In genomic region chr22:30371981-30372380, GRCh38 we compare ENCODE assay signal across 20 cellular contexts.
"Had no signal": no experiment of that assay in that cellular context is flagged by ENCODE, and none has a peak within 500 bp of the region (broad histone marks: within the 10 kb centered on the region; RNA-seq: fewer than 3 reads in every experiment).

No MANE protein-coding gene starts in this region.

- H3K27ac ChIP-seq: adrenal gland, gastrocnemius medialis, pancreas, stomach, thoracic aorta had no signal

- H3K27me3 ChIP-seq: adrenal gland, gastrocnemius medialis, heart right ventricle, pancreas, stomach had no signal

- ATAC-seq: gastrocnemius medialis, heart right ventricle, left ventricle myocardium superior had no signal

- FAIRE-seq: colon, pancreas, TTC549 had no signal

- H3K4me1 Mint-ChIP-seq: activated CD4-positive, alpha-beta T cell treated with anti-CD3 and anti-CD28 coated beads, Interleukin-2, amount 10 ng/mL, durations not matched to agents 7 days and 5 days; activated naive CD4-positive, alpha-beta T cell treated with anti-CD3 and anti-CD28 coated beads, Interleukin-2, amount 10 ng/mL, durations not matched to agents 7 days and 5 days had no signal

- H3K9me3 ChIP-seq: adrenal gland, gastrocnemius medialis, heart right ventricle, pancreas, stomach, thoracic aorta had no signal

- H3K27ac Mint-ChIP-seq: activated CD4-positive, alpha-beta T cell treated with anti-CD3 and anti-CD28 coated beads, Interleukin-2, amount 10 ng/mL, durations not matched to agents 7 days and 5 days; activated naive CD4-positive, alpha-beta T cell treated with anti-CD3 and anti-CD28 coated beads, Interleukin-2, amount 10 ng/mL, durations not matched to agents 7 days and 5 days; activated T-helper 2 cell treated with anti-CD3 and anti-CD28 coated beads, Interferon-gamma antibody, Interleukin-2, Interleukin-4, amounts not matched to agents 10 μg/mL and 5 μg/mL and 100 μg/mL, durations not matched to agents 14 hours and 24 hours and 36 hours; nephron progenitor cell had no signal

- DNase-seq: activated CD4-positive, alpha-beta T cell treated with anti-CD3 and anti-CD28 coated beads, Interleukin-2, amount 10 ng/mL, durations not matched to agents 7 days and 5 days; activated CD4-positive, CD25-positive, alpha-beta regulatory T cell; activated naive CD4-positive, alpha-beta T cell treated with anti-CD3 and anti-CD28 coated beads, Interleukin-2, amount 10 ng/mL, durations not matched to agents 7 days and 5 days; activated T-cell treated with anti-CD3 and anti-CD28 coated beads for 4 hours; adrenal gland; effector CD8-positive, alpha-beta T cell; gastrocnemius medialis; heart right ventricle; islet precursor cell; left ventricle myocardium superior; mesendoderm; nephron progenitor cell; pancreas; stimulated activated CD4-positive, alpha-beta T cell treated with anti-CD3 and anti-CD28 coated beads, Interleukin-4, amount 100 ng/mL, for 1 hour; stimulated activated CD8-positive, alpha-beta memory T cell treated with anti-CD3 and anti-CD28 coated beads, Interleukin-4, amount 100 ng/mL, for 48 hours; stomach had no signal

- H3K27me3 Mint-ChIP-seq: activated CD4-positive, alpha-beta T cell treated with anti-CD3 and anti-CD28 coated beads, Interleukin-2, amount 10 ng/mL, durations not matched to agents 7 days and 5 days; activated naive CD4-positive, alpha-beta T cell treated with anti-CD3 and anti-CD28 coated beads, Interleukin-2, amount 10 ng/mL, durations not matched to agents 7 days and 5 days had no signal

- H3K36me3 ChIP-seq: adrenal gland, gastrocnemius medialis, pancreas, thoracic aorta had no signal

- H3K4me1 ChIP-seq: gastrocnemius medialis, pancreas had no signal

- H3K9me3 Mint-ChIP-seq: activated CD4-positive, alpha-beta T cell treated with anti-CD3 and anti-CD28 coated beads, Interleukin-2, amount 10 ng/mL, durations not matched to agents 7 days and 5 days; activated naive CD4-positive, alpha-beta T cell treated with anti-CD3 and anti-CD28 coated beads, Interleukin-2, amount 10 ng/mL, durations not matched to agents 7 days and 5 days; activated T-helper 2 cell treated with anti-CD3 and anti-CD28 coated beads, Interferon-gamma antibody, Interleukin-2, Interleukin-4, amounts not matched to agents 10 μg/mL and 5 μg/mL and 100 μg/mL, durations not matched to agents 14 hours and 24 hours and 36 hours; nephron progenitor cell had no signal

- H3K4me3 Mint-ChIP-seq: activated CD4-positive, alpha-beta T cell treated with anti-CD3 and anti-CD28 coated beads, Interleukin-2, amount 10 ng/mL, durations not matched to agents 7 days and 5 days; activated naive CD4-positive, alpha-beta T cell treated with anti-CD3 and anti-CD28 coated beads, Interleukin-2, amount 10 ng/mL, durations not matched to agents 7 days and 5 days; nephron progenitor cell had no signal

- H3K4me3 ChIP-seq: adrenal gland, gastrocnemius medialis, heart right ventricle, pancreas, stomach, thoracic aorta had no signal
